ENCODE assay signal across 8 cellular contexts in genomic region chr12:57838594-57839302, GRCh38. TPM values are rescaled to one million over a fixed set of nuclear protein-coding genes. Genes with fewer than 3 reads are reported as not detected.
A peak's percentile ranks its signal among the peaks of the same experiment; 100 is the strongest.
DNase-seq lines count a peak whose midpoint lies in the region; ATAC-seq and TF ChIP-seq lines count a peak whose summit lies in the region.

No MANE protein-coding gene starts in this region.

- H3K4me2 ChIP-seq in trophoblast cell (ENCODE audit: low read length) = no peak overlapping the region
- H3K4me2 ChIP-seq in Karpas-422 (ENCODE audit: low read depth, low read length, poor library complexity, severe bottlenecking) = no peak overlapping the region

- H2AFZ ChIP-seq in trophoblast cell (ENCODE audit: insufficient read depth, low read length, poor library complexity) (no peak overlapping the region), Karpas-422 (ENCODE audit: low read length) (no peak overlapping the region)

- H2AK5ac ChIP-seq in trophoblast cell (ENCODE audit: low read length) = no peak overlapping the region

- H3K27ac ChIP-seq in trophoblast cell (ENCODE audit: low read depth, low read length) (no peak overlapping the region), Karpas-422 (ENCODE audit: low read length) (no peak overlapping the region)

- peak; percentile 21 for DNase-seq in Jurkat, Clone E6-1 (ENCODE audit: low read depth, low spot score)
- DNase-seq in central memory CD4-positive, alpha-beta T cell = peak; percentile 31
- DNase-seq in trophoblast cell (no peak), Karpas-422 (no peak), AML-193 (lab: John Stamatoyannopoulos, UW) (no peak), glutamatergic neuron (no peak)

- H3K4ac ChIP-seq in trophoblast cell (ENCODE audit: low read depth, low read length) = peak overlapping the region; percentile 50

- H3K27me3 ChIP-seq in trophoblast cell (ENCODE audit: insufficient read depth, low read length) = no peaks in the 10 kb centered on the region
- H3K27me3 ChIP-seq in Karpas-422 (ENCODE audit: low read length) = no peaks in the 10 kb centered on the region

- no peaks in the 10 kb centered on the region for H3K9me3 Mint-ChIP-seq in glutamatergic neuron (ENCODE audit: unreplicated experiment)

- no CpG with 5 or more reads among the region's 8 CpGs for WGBS in trophoblast cell (ENCODE audit: extremely low coverage, insufficient coverage, insufficient read length)

- H3K9me3 ChIP-seq in trophoblast cell (ENCODE audit: insufficient read depth, low read depth, low read length) = no peaks in the 10 kb centered on the region
- H3K9me3 ChIP-seq in Karpas-422 (ENCODE audit: low read length) = no peaks in the 10 kb centered on the region

- H2BK120ac ChIP-seq in trophoblast cell (ENCODE audit: insufficient read depth, low read length, poor library complexity) = no peak overlapping the region

- ATAC-seq in HG03095 (IDR thresholded peaks at IDR 0.05; ENCODE audit: unreplicated experiment) = no peak

- no peaks in the 10 kb centered on the region for H3K79me1 ChIP-seq in trophoblast cell (ENCODE audit: low read length)

- peaks cover 0 to 2% of the 10 kb centered on the region in 2 experiments for H3K36me3 ChIP-seq in trophoblast cell (ENCODE audit: control insufficient read depth in 1 of 2, insufficient read depth in 2 of 2, low read length in 2 of 2)
- H3K36me3 ChIP-seq in Karpas-422 (ENCODE audit: insufficient read depth, low read length) = no peaks in the 10 kb centered on the region

- H3K4me1 Mint-ChIP-seq in glutamatergic neuron (ENCODE audit: low read depth, unreplicated experiment) = peaks cover 66% of the 10 kb centered on the region

- peaks cover 6% of the 10 kb centered on the region for H3K27me3 Mint-ChIP-seq in glutamatergic neuron (ENCODE audit: unreplicated experiment)

- no peak for TF ChIP-seq CTCF in glutamatergic neuron (IDR thresholded peaks at IDR 0.05; ENCODE audit: partially characterized antibody, unreplicated experiment)

- no peak overlapping the region for H2BK12ac ChIP-seq in trophoblast cell (ENCODE audit: low read length)

- peaks cover 42% of the 10 kb centered on the region; the same call in 1 of the 2 replicates for H4K20me1 ChIP-seq in Karpas-422 (ENCODE audit: insufficient read depth, low read depth, low read length)

- H3K18ac ChIP-seq in trophoblast cell (ENCODE audit: low read length) = no peak overlapping the region

- no peak overlapping the region for H4K8ac ChIP-seq in trophoblast cell (ENCODE audit: low read depth, low read length)

- no peak overlapping the region for H3K14ac ChIP-seq in trophoblast cell (ENCODE audit: low read length)

- peaks cover 14 to 18% of the 10 kb centered on the region in 2 experiments for H3K4me1 ChIP-seq in trophoblast cell (ENCODE audit: control insufficient read depth in 1 of 2, insufficient read depth in 2 of 2, low read length in 2 of 2)
- peaks cover 33% of the 10 kb centered on the region for H3K4me1 ChIP-seq in Karpas-422 (ENCODE audit: low read length)

- no peaks in the 10 kb centered on the region for H3K9me2 ChIP-seq in Karpas-422 (replicated peaks; ENCODE audit: insufficient read depth, low read length)

- no peak overlapping the region for H3K27ac Mint-ChIP-seq in glutamatergic neuron (ENCODE audit: unreplicated experiment)

- no peaks in the 10 kb centered on the region for H3K36me3 Mint-ChIP-seq in glutamatergic neuron (ENCODE audit: unreplicated experiment)

- H3K23ac ChIP-seq in trophoblast cell (ENCODE audit: low read length) = no peak overlapping the region

- H3K4me3 Mint-ChIP-seq in glutamatergic neuron (ENCODE audit: unreplicated experiment) = no peak overlapping the region

- H2BK5ac ChIP-seq in trophoblast cell (ENCODE audit: low read depth, low read length, poor library complexity) = no peak overlapping the region

- H4K91ac ChIP-seq in trophoblast cell (ENCODE audit: low read depth, low read length) = no peak overlapping the region

- H3K79me2 ChIP-seq in trophoblast cell (ENCODE audit: control insufficient read depth, insufficient read depth, low read length, poor library complexity) (peaks cover 7% of the 10 kb centered on the region), Karpas-422 (ENCODE audit: low read length) (no peaks in the 10 kb centered on the region)

- peak overlapping the region; percentile 13; the same call in 1 of the 2 replicates for H3K4me3 ChIP-seq in GM08714 (ENCODE audit: low read length)
- no peak overlapping the region for H3K4me3 ChIP-seq in Jurkat, Clone E6-1 (ENCODE audit: low read length)
- no peak overlapping the region for H3K4me3 ChIP-seq in trophoblast cell (ENCODE audit: low read depth, low read length)
- no peak overlapping the region for H3K4me3 ChIP-seq in Karpas-422 (ENCODE audit: low read length)

- no peak overlapping the region for H3K9ac ChIP-seq in trophoblast cell (ENCODE audit: low read length)
- no peak overlapping the region for H3K9ac ChIP-seq in Karpas-422 (ENCODE audit: low read length)

- H4K12ac ChIP-seq in trophoblast cell (ENCODE audit: low read depth, low read length) = no peak overlapping the region

RNA-seq across cellular contexts. Expression of gene CTDSP2, which starts 7.8 kb away (rescaled TPM):
- 51.8 TPM for polyA plus RNA-seq in Jurkat, Clone E6-1 (2012; ENCODE audit: insufficient read depth, insufficient read length)
- 36.3 and 38.7 TPM in 2 replicates for polyA plus RNA-seq in trophoblast cell (2013)
- 10.9 and 14.2 TPM in 2 replicates for total RNA-seq in Karpas-422 (2014; rRNA removed; shearing (Covaris generic); ENCODE audit: low replicate concordance)
- total RNA-seq in glutamatergic neuron (ENCODE audit: unreplicated experiment) = 127 TPM

RNA-seq across cellular contexts. Expression of gene AVIL, which starts 20.2 kb away (rescaled TPM):
- polyA plus RNA-seq in Jurkat, Clone E6-1 (2012; ENCODE audit: insufficient read depth, insufficient read length) = 1.4 TPM
- polyA plus RNA-seq in trophoblast cell (2013) = 0.52 and 0.64 TPM in 2 replicates
- total RNA-seq in Karpas-422 (2014; rRNA removed; shearing (Covaris generic); ENCODE audit: low replicate concordance) = 1.7 TPM in 1 of 2 replicates, not detected in the other
- 4.8 TPM for total RNA-seq in glutamatergic neuron (ENCODE audit: unreplicated experiment)

RNA-seq across cellular contexts. Expression of gene TSFM, which starts 56.2 kb away (rescaled TPM):
- polyA plus RNA-seq in Jurkat, Clone E6-1 (2012; ENCODE audit: insufficient read depth, insufficient read length) = 59.8 TPM
- 18.6 and 18.9 TPM in 2 replicates for polyA plus RNA-seq in trophoblast cell (2013)
- total RNA-seq in Karpas-422 (2014; rRNA removed; shearing (Covaris generic); ENCODE audit: low replicate concordance) = 40.7 and 57.1 TPM in 2 replicates
- 35.7 TPM for total RNA-seq in glutamatergic neuron (ENCODE audit: unreplicated experiment)

Comparison
In these comparisons a context has a peak if more than half of its experiments do, and no peak if none do; other contexts are left out.
1. DNase-seq: peak in Jurkat, Clone E6-1 (single experiment) and central memory CD4-positive, alpha-beta T cell (single experiment); none in trophoblast cell (0 of 2), Karpas-422 (single experiment), AML-193 (0 of 2) and glutamatergic neuron (single experiment).